1 cellular context compared by ENCODE assay signal in the genomic region with DNA sequence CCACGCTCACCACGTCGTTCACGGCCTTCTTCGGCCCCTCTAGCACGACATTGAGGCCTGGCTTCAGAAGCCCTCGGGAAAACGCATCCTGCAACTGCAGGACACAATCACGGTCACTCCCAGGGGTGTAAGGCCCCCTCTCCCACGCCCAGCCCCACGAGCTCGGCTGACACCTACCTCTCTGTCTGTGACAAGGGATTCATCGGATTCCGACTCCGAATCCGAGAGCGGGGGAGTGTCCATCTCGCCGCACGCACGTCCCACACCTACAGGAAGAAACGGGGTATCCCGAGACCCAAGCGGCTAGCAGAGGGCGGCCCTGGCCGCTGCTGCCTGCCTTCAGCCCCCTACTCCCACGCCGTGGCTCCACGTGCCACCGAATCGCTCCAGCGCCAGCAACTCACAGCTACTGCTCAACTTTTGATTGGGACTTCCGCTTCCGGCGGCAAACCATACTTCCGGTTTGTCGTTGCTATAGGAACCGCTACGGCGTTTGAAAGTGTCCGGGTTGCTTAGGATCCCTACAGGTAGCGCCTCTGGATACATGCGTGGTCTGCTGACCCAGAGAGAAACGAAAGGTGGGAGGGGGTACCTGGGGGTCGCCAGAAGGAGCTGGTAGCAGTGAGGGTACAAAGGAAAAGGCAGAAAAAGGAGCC.
A peak's percentile ranks its signal among the peaks of the same experiment; 100 is the strongest.
TF ChIP-seq lines count a peak whose summit lies in the region.

TSS of gene CFAP57 (plus strand) at position 455 of the 656 bp plus-strand sequence. CDS start 424 bp downstream, outside the sequence.
A gene with protein sequence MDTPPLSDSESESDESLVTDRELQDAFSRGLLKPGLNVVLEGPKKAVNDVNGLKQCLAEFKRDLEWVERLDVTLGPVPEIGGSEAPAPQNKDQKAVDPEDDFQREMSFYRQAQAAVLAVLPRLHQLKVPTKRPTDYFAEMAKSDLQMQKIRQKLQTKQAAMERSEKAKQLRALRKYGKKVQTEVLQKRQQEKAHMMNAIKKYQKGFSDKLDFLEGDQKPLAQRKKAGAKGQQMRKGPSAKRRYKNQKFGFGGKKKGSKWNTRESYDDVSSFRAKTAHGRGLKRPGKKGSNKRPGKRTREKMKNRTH (minus strand): TSS at position 415 of the 656 bp plus-strand sequence. CDS start 172 bp downstream, at position 243.

TF ChIP-seq in HepG2, 621 proteins besides CTCF, POLR2A, EP300 and RAD21 (continued from another document and continues in another):
- TF ChIP-seq ZBTB4 (CRISPR knock-in tag; IDR thresholded peaks at IDR 0.05; ENCODE audit: borderline replicate concordance): peak; percentile 56; the same call in 1 of the 2 replicates
- peak; percentile 51; the same call in 1 of the 2 replicates for TF ChIP-seq ZSCAN29 (CRISPR knock-in tag; conservative IDR thresholded peaks at IDR 0.05)
- no peak for TF ChIP-seq ZNF543 (CRISPR knock-in tag; IDR thresholded peaks at IDR 0.05)
- TF ChIP-seq ZNF20 (CRISPR knock-in tag; IDR thresholded peaks at IDR 0.05): no peak
- TF ChIP-seq ZNF607 (CRISPR knock-in tag; IDR thresholded peaks at IDR 0.05; ENCODE audit: borderline replicate concordance): 0 out of 2 replicates have a peak, but pooled peaks have one; percentile 68
- TF ChIP-seq, protein P1, sequence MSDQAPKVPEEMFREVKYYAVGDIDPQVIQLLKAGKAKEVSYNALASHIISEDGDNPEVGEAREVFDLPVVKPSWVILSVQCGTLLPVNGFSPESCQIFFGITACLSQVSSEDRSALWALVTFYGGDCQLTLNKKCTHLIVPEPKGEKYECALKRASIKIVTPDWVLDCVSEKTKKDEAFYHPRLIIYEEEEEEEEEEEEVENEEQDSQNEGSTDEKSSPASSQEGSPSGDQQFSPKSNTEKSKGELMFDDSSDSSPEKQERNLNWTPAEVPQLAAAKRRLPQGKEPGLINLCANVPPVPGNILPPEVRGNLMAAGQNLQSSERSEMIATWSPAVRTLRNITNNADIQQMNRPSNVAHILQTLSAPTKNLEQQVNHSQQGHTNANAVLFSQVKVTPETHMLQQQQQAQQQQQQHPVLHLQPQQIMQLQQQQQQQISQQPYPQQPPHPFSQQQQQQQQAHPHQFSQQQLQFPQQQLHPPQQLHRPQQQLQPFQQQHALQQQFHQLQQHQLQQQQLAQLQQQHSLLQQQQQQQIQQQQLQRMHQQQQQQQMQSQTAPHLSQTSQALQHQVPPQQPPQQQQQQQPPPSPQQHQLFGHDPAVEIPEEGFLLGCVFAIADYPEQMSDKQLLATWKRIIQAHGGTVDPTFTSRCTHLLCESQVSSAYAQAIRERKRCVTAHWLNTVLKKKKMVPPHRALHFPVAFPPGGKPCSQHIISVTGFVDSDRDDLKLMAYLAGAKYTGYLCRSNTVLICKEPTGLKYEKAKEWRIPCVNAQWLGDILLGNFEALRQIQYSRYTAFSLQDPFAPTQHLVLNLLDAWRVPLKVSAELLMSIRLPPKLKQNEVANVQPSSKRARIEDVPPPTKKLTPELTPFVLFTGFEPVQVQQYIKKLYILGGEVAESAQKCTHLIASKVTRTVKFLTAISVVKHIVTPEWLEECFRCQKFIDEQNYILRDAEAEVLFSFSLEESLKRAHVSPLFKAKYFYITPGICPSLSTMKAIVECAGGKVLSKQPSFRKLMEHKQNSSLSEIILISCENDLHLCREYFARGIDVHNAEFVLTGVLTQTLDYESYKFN (CRISPR knock-in tag; conservative IDR thresholded peaks at IDR 0.05): peak; percentile 10; the same call in 1 of the 2 replicates
- TF ChIP-seq KAT8 (CRISPR knock-in tag; IDR thresholded peaks at IDR 0.05): peak; percentile 94
- no peak for TF ChIP-seq ZNF644 (CRISPR knock-in tag; IDR thresholded peaks at IDR 0.05; ENCODE audit: low read depth)
- TF ChIP-seq SATB2 (CRISPR knock-in tag; IDR thresholded peaks at IDR 0.05): no peak
- peak; percentile 86 for TF ChIP-seq POLR2G (IDR thresholded peaks at IDR 0.05; ENCODE audit: low read depth, low read length)
- TF ChIP-seq, protein P2, sequence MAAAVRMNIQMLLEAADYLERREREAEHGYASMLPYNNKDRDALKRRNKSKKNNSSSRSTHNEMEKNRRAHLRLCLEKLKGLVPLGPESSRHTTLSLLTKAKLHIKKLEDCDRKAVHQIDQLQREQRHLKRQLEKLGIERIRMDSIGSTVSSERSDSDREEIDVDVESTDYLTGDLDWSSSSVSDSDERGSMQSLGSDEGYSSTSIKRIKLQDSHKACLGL (CRISPR knock-in tag; IDR thresholded peaks at IDR 0.05): peak; percentile 98
- no peak for TF ChIP-seq ZNF468 (CRISPR knock-in tag; IDR thresholded peaks at IDR 0.05)
- TF ChIP-seq DNMT1 (CRISPR knock-in tag; IDR thresholded peaks at IDR 0.05): 0 out of 2 replicates have a peak, but pooled peaks have one; percentile 48
- 0 out of 2 replicates have a peak, but pooled peaks have one; percentile 26 for TF ChIP-seq TEF (CRISPR knock-in tag; IDR thresholded peaks at IDR 0.05)
- no peak for TF ChIP-seq KAT2B (IDR thresholded peaks at IDR 0.05; ENCODE audit: borderline replicate concordance, low read depth, low read length)
- TF ChIP-seq, protein P3, sequence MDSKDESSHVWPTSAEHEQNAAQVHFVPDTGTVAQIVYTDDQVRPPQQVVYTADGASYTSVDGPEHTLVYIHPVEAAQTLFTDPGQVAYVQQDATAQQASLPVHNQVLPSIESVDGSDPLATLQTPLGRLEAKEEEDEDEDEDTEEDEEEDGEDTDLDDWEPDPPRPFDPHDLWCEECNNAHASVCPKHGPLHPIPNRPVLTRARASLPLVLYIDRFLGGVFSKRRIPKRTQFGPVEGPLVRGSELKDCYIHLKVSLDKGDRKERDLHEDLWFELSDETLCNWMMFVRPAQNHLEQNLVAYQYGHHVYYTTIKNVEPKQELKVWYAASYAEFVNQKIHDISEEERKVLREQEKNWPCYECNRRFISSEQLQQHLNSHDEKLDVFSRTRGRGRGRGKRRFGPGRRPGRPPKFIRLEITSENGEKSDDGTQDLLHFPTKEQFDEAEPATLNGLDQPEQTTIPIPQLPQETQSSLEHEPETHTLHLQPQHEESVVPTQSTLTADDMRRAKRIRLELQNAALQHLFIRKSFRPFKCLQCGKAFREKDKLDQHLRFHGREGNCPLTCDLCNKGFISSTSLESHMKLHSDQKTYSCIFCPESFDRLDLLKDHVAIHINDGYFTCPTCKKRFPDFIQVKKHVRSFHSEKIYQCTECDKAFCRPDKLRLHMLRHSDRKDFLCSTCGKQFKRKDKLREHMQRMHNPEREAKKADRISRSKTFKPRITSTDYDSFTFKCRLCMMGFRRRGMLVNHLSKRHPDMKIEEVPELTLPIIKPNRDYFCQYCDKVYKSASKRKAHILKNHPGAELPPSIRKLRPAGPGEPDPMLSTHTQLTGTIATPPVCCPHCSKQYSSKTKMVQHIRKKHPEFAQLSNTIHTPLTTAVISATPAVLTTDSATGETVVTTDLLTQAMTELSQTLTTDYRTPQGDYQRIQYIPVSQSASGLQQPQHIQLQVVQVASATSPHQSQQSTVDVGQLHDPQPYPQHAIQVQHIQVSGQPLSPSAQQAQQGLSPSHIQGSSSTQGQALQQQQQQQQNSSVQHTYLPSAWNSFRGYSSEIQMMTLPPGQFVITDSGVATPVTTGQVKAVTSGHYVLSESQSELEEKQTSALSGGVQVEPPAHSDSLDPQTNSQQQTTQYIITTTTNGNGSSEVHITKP (CRISPR knock-in tag; IDR thresholded peaks at IDR 0.05; ENCODE audit: low read depth): no peak
- no peak; the same call in 1 of the 2 replicates for TF ChIP-seq ZNF546 (CRISPR knock-in tag; conservative IDR thresholded peaks at IDR 0.05)
- no peak for TF ChIP-seq CBX1 (IDR thresholded peaks at IDR 0.05; ENCODE audit: low read depth)
- no peak for TF ChIP-seq CENPX (CRISPR knock-in tag; IDR thresholded peaks at IDR 0.05)
- TF ChIP-seq, protein P4, sequence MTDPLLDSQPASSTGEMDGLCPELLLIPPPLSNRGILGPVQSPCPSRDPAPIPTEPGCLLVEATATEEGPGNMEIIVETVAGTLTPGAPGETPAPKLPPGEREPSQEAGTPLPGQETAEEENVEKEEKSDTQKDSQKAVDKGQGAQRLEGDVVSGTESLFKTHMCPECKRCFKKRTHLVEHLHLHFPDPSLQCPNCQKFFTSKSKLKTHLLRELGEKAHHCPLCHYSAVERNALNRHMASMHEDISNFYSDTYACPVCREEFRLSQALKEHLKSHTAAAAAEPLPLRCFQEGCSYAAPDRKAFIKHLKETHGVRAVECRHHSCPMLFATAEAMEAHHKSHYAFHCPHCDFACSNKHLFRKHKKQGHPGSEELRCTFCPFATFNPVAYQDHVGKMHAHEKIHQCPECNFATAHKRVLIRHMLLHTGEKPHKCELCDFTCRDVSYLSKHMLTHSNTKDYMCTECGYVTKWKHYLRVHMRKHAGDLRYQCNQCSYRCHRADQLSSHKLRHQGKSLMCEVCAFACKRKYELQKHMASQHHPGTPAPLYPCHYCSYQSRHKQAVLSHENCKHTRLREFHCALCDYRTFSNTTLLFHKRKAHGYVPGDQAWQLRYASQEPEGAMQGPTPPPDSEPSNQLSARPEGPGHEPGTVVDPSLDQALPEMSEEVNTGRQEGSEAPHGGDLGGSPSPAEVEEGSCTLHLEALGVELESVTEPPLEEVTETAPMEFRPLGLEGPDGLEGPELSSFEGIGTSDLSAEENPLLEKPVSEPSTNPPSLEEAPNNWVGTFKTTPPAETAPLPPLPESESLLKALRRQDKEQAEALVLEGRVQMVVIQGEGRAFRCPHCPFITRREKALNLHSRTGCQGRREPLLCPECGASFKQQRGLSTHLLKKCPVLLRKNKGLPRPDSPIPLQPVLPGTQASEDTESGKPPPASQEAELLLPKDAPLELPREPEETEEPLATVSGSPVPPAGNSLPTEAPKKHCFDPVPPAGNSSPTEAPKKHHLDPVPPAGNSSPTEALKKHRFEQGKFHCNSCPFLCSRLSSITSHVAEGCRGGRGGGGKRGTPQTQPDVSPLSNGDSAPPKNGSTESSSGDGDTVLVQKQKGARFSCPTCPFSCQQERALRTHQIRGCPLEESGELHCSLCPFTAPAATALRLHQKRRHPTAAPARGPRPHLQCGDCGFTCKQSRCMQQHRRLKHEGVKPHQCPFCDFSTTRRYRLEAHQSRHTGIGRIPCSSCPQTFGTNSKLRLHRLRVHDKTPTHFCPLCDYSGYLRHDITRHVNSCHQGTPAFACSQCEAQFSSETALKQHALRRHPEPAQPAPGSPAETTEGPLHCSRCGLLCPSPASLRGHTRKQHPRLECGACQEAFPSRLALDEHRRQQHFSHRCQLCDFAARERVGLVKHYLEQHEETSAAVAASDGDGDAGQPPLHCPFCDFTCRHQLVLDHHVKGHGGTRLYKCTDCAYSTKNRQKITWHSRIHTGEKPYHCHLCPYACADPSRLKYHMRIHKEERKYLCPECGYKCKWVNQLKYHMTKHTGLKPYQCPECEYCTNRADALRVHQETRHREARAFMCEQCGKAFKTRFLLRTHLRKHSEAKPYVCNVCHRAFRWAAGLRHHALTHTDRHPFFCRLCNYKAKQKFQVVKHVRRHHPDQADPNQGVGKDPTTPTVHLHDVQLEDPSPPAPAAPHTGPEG (CRISPR knock-in tag; IDR thresholded peaks at IDR 0.05): no peak; the same call in 1 of the 2 replicates
- TF ChIP-seq ZNF512 (CRISPR knock-in tag; IDR thresholded peaks at IDR 0.05): no peak
- TF ChIP-seq, protein P5, sequence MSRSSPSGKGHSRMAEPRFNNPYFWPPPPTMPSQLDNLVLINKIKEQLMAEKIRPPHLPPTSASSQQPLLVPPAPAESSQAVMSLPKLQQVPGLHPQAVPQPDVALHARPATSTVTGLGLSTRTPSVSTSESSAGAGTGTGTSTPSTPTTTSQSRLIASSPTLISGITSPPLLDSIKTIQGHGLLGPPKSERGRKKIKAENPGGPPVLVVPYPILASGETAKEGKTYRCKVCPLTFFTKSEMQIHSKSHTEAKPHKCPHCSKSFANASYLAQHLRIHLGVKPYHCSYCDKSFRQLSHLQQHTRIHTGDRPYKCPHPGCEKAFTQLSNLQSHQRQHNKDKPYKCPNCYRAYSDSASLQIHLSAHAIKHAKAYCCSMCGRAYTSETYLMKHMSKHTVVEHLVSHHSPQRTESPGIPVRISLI (CRISPR knock-in tag; IDR thresholded peaks at IDR 0.05; ENCODE audit: borderline replicate concordance): no peak
- TF ChIP-seq TRIM24 (CRISPR knock-in tag; IDR thresholded peaks at IDR 0.05): no peak
- TF ChIP-seq TFDP1 (CRISPR knock-in tag; IDR thresholded peaks at IDR 0.05; ENCODE audit: borderline replicate concordance): peak; percentile 71; the same call in 1 of the 2 replicates
